ENCODE assay signal across 8 cellular contexts in genomic region chr2:180980185-180980942, GRCh38. TPM values are rescaled to one million over a fixed set of nuclear protein-coding genes. Genes with fewer than 3 reads are reported as not detected.
DNase-seq lines count a peak whose midpoint lies in the region; ATAC-seq and TF ChIP-seq lines count a peak whose summit lies in the region.

TSS of gene UBE2E3 (plus strand) at chr2:180980605. CDS start at chr2:180982043, 1,438 bp downstream.

- POLR2A ChIA-PET in HCT116 (lab: Charles Lee): interaction anchor here (0.7 kb wide), 1 partner anchor 742 kb away, joined by 5 read pairs; no protein-coding TSS in a partner anchor

- WGBS in right cardiac atrium: under 1% methylated on average over 96 of the region's 99 CpGs

- peak within 1 kb of the TSS; percentile 56 for H3K27ac ChIP-seq in HCT116 (ENCODE audit: low read depth, low read length)
- peak within 1 kb of the TSS; percentile 86 for H3K27ac ChIP-seq in right cardiac atrium (ENCODE audit: low read length)
- peak within 1 kb of the TSS; percentile 72 for H3K27ac ChIP-seq in rectal smooth muscle tissue (ENCODE audit: low read depth, low read length)
- peak within 1 kb of the TSS; percentile 95 for H3K27ac ChIP-seq in vagina

- peak; percentile 86 for ATAC-seq in HCT116
- ATAC-seq in right cardiac atrium: peak; percentile 96 to 97

- peak within 1 kb of the TSS; percentile 59 for H2AFZ ChIP-seq in HCT116 (ENCODE audit: low read depth, low read length, poor library complexity, severe bottlenecking)

- TF ChIP-seq RAD21 in HCT116 (IDR thresholded peaks at IDR 0.05; ENCODE audit: low read depth): peak; percentile 34; the same call in 1 of the 2 replicates

- no peaks in the 10 kb centered on the region for H3K9me2 ChIP-seq in HCT116 (ENCODE audit: insufficient read depth)

- peak within 1 kb of the TSS; percentile 72 for H3K4me3 ChIP-seq in GM12864 (ENCODE audit: low read depth, low read length)
- H3K4me3 ChIP-seq in HCT116 (replicated peaks in 1 of 2; ENCODE audit: low read depth in 1 of 2, low read length in 2 of 2): peak within 1 kb of the TSS; percentile 87 to 88
- peak within 1 kb of the TSS; percentile 99 for H3K4me3 ChIP-seq in right cardiac atrium (ENCODE audit: low read length)
- peak within 1 kb of the TSS; percentile 71 for H3K4me3 ChIP-seq in rectal smooth muscle tissue (ENCODE audit: low read length)
- peak within 1 kb of the TSS; percentile 75 to 83 for H3K4me3 ChIP-seq in vagina

- H3K4me2 ChIP-seq in HCT116 (ENCODE audit: low read length): peak within 1 kb of the TSS; percentile 93

- H3K4me1 ChIP-seq in HCT116 (ENCODE audit: control insufficient read depth in 1 of 2, insufficient read depth in 2 of 2, low read length in 2 of 2) (peaks cover 19 to 34% of the 10 kb centered on the region in 2 experiments; a peak in 3 of 4 replicates), right cardiac atrium (ENCODE audit: control insufficient read depth, insufficient read depth, low read length) (no peaks in the 10 kb centered on the region), rectal smooth muscle tissue (ENCODE audit: control insufficient read depth, insufficient read depth, low read length) (peaks cover 11% of the 10 kb centered on the region), vagina (peaks cover 37% of the 10 kb centered on the region)

- no peak for DNase-seq in GM12864 (ENCODE audit: low read depth)
- DNase-seq in HCT116 (ENCODE audit: low read depth, low spot score): peak; percentile 48
- peak; percentile 52 for DNase-seq in MV-4-11 (lab: John Stamatoyannopoulos, UW)
- DNase-seq in anterior cingulate cortex (lab: John Stamatoyannopoulos, UW): peak in 56 of 58 donors; percentile 46 to 93 (median 83)
- DNase-seq in right cardiac atrium: peak; percentile 83 to 94 (median 93)
- no peak for DNase-seq in vagina (ENCODE audit: extremely low spot score in 2 of 2)

- H3K79me2 ChIP-seq in HCT116 (ENCODE audit: insufficient read depth, low read length): peaks cover 43% of the 10 kb centered on the region

- TF ChIP-seq POLR2A in HCT116 (IDR thresholded peaks at IDR 0.05; ENCODE audit: borderline replicate concordance, extremely low read depth, insufficient read depth, insufficient read length) (no peak), vagina (IDR thresholded peaks at IDR 0.05) (peak in 1 of 2 donors; percentile 43)

- intact Hi-C loops in HCT116 (cut with micrococcal nuclease): loop anchor here (1.0 to 2.0 kb wide), 2 partner anchors 78 to 460 kb away; no protein-coding TSS in a partner anchor
- intact Hi-C loops in T-helper 2 cell treated with Interferon-gamma antibody and Interleukin-4, amounts not matched to agents 100 ng/mL and 5 ng/mL, for 36 hours (cut with micrococcal nuclease): loop anchor here (2.0 to 10.0 kb wide), 7 partner anchors 57 to 974 kb away; partner anchors contain the start of gene CWC22
- intact Hi-C loops in right cardiac atrium (cut with DNase I): no loop called here
- intact Hi-C loops in vagina (cut with DNase I): no loop called here

- H3K36me3 ChIP-seq in HCT116 (ENCODE audit: control insufficient read depth in 1 of 2, insufficient read depth in 2 of 2, low read length in 2 of 2) (peaks cover 0 to 13% of the 10 kb centered on the region in 2 experiments; a peak in 1 of 4 replicates), rectal smooth muscle tissue (ENCODE audit: control insufficient read depth, insufficient read depth, low read length) (no peaks in the 10 kb centered on the region), vagina (no peaks in the 10 kb centered on the region)

- peak; percentile 72 for TF ChIP-seq CTCF in GM12864 (IDR thresholded peaks at IDR 0.05; ENCODE audit: low read depth, low read length, missing control alignments)
- peak in 2 of 3 experiments; percentile 62 to 65; a peak in 4 of 6 replicates for TF ChIP-seq CTCF in HCT116 (IDR thresholded peaks at IDR 0.05 in 2 of 3, conservative IDR thresholded peaks at IDR 0.05 in 1 of 3; ENCODE audit: borderline replicate concordance in 1 of 3, insufficient read depth in 1 of 3, low read depth in 2 of 3, low read length in 2 of 3)
- TF ChIP-seq CTCF in vagina (IDR thresholded peaks at IDR 0.05): peak; percentile 8 to 67 (median 42)

- H3K27me3 ChIP-seq in HCT116 (ENCODE audit: insufficient read depth, low read length): no peaks in the 10 kb centered on the region
- no peaks in the 10 kb centered on the region for H3K27me3 ChIP-seq in right cardiac atrium (ENCODE audit: control insufficient read depth, insufficient read depth)
- no peaks in the 10 kb centered on the region for H3K27me3 ChIP-seq in rectal smooth muscle tissue (ENCODE audit: control insufficient read depth, insufficient read depth, low read length)
- H3K27me3 ChIP-seq in vagina: no peaks in the 10 kb centered on the region

- RAD21 ChIA-PET in HCT116 (lab: Charles Lee; ENCODE audit: low non-redundant PET in 1 of 2, low total read pairs in 2 of 2, uncharacterized antibody in 2 of 2, unreplicated experiment in 2 of 2): interaction anchor here (0.6 to 1.2 kb wide), 4 partner anchors 29 to 855 kb away, joined by 3 to 5 read pairs (median 4); no protein-coding TSS in a partner anchor

- CTCF ChIA-PET in HCT116 (lab: Charles Lee): interaction anchor here (0.5 to 1.7 kb wide), 12 partner anchors 10 to 856 kb away, joined by 3 to 13 read pairs (median 4); no protein-coding TSS in a partner anchor

- no peaks in the 10 kb centered on the region for H3K9me3 ChIP-seq in HCT116 (ENCODE audit: control insufficient read depth in 1 of 2, insufficient read depth in 1 of 2, low read depth in 1 of 2, low read length in 2 of 2)
- H3K9me3 ChIP-seq in right cardiac atrium (ENCODE audit: control insufficient read depth, low read length): no peaks in the 10 kb centered on the region
- no peaks in the 10 kb centered on the region for H3K9me3 ChIP-seq in vagina

- BruUV-seq in HCT116 (replicated peaks; lab: Mats Ljungman, UMichigan): no TSS peak

- H3K9ac ChIP-seq in HCT116 (ENCODE audit: low read length) (peak within 1 kb of the TSS; percentile 85), rectal smooth muscle tissue (ENCODE audit: low read length) (peak within 1 kb of the TSS; percentile 7)

- no peaks in the 10 kb centered on the region for H4K20me1 ChIP-seq in HCT116 (ENCODE audit: insufficient read depth)

TF ChIP-seq in HCT116, 20 proteins besides CTCF, POLR2A, EP300 and RAD21:
- TF ChIP-seq YY1 (IDR thresholded peaks at IDR 0.05; ENCODE audit: extremely low read depth, insufficient replicate concordance, low read depth, low read length): peak; percentile 51
- TF ChIP-seq ZFX (IDR thresholded peaks at IDR 0.05): peak; percentile 30; the same call in 1 of the 2 replicates
- TF ChIP-seq TCF7L2 (IDR thresholded peaks at IDR 0.05; ENCODE audit: borderline replicate concordance, extremely low read depth, insufficient read depth, insufficient read length): peak; percentile 46
- no peak for TF ChIP-seq SRF (IDR thresholded peaks at IDR 0.05; ENCODE audit: low read depth)
- peak; percentile 78 for TF ChIP-seq EGR1 (IDR thresholded peaks at IDR 0.05; ENCODE audit: low read depth)
- TF ChIP-seq ATF3 (IDR thresholded peaks at IDR 0.05): no peak
- TF ChIP-seq MAX (IDR thresholded peaks at IDR 0.05): peak; percentile 43
- TF ChIP-seq POLR2AphosphoS5 (IDR thresholded peaks at IDR 0.05; ENCODE audit: low read depth, low read length): peak; percentile 70

RNA-seq across cellular contexts. Expression of gene UBE2E3, which starts in this region (rescaled TPM):
- total RNA-seq in HCT116 (2021; ENCODE audit: unreplicated experiment) (64.2 TPM), right cardiac atrium (10 to 100 TPM; 51.4 to 61.2 (median 58.9) TPM), vagina (59.9 TPM)
- polyA plus RNA-seq in HCT116 (2012): 38.2 and 59.6 TPM in 2 replicates
- total RNA-seq in T-helper 2 cell treated with Interferon-gamma antibody and Interleukin-4, amounts not matched to agents 100 ng/mL and 5 ng/mL, for 36 hours: 41.9 and 42.0 TPM in 2 replicates
- 52.3 TPM for polyA plus RNA-seq in right cardiac atrium

Comparison
In these comparisons a context has a peak if more than half of its experiments do, and no peak if none do; other contexts are left out.
1. DNase-seq: peak in HCT116 (single experiment), MV-4-11 (single experiment), anterior cingulate cortex (56 of 58) and right cardiac atrium (3 of 3); none in GM12864 (single experiment) and vagina (0 of 2).
2. intact Hi-C loops: an anchor here in HCT116 (1.0 to 2.0 kb wide) and T-helper 2 cell treated with Interferon-gamma antibody and Interleukin-4, amounts not matched to agents 100 ng/mL and 5 ng/mL, for 36 hours (2.0 to 10.0 kb wide); none called in right cardiac atrium and vagina.
3. Peak in every context shown above with its lines, with median percentiles within 50 percentile points of each other: H3K4me3 ChIP-seq, CTCF ChIP-seq and H3K27ac ChIP-seq.